In the genomic region with DNA sequence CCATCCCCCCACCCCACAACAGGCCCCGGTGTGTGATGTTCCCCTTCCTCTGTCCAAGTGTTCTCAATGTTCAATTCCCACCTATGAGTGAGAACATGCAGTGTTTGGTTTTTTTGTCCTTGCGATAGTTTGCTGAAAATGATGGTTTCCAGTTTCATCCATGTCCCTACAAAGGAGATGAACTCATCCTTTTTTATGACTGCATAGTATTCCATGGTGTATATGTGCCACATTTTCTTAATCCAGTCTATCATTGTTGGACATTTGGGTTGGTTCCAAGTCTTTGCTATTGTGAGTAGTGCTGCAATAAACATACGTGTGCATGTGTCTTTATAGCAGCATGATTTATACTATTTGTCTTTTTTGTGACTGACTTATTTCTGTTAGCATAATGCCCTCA, we compare ENCODE assay signal across 3 cellular contexts. TPM values are rescaled to one million over a fixed set of nuclear protein-coding genes. Genes with fewer than 3 reads are reported as not detected.
"Had no signal": no experiment of that assay in that cellular context is flagged by ENCODE, and none has a peak within 500 bp of the region (broad histone marks: within the 10 kb centered on the region; RNA-seq: fewer than 3 reads in every experiment).

No MANE protein-coding gene starts in this region.

RNA-seq across cellular contexts. Expression of a gene that starts 5.1 kb away (rescaled TPM):
- total RNA-seq: activated CD4-positive, alpha-beta memory T cell treated with anti-CD3 and anti-CD28 coated beads, Interleukin-2, amount 10 ng/mL, durations not matched to agents 7 days and 5 days; activated CD8-positive, alpha-beta memory T cell treated with anti-CD3 and anti-CD28 coated beads, Interleukin-2, amount 10 ng/mL, durations not matched to agents 7 days and 5 days; T-helper 2 cell treated with Interferon-gamma antibody and Interleukin-4, amounts not matched to agents 100 ng/mL and 5 ng/mL, for 36 hours had no signal
